Comparison of ENCODE assay signal across 7 cellular contexts in the genomic region with DNA sequence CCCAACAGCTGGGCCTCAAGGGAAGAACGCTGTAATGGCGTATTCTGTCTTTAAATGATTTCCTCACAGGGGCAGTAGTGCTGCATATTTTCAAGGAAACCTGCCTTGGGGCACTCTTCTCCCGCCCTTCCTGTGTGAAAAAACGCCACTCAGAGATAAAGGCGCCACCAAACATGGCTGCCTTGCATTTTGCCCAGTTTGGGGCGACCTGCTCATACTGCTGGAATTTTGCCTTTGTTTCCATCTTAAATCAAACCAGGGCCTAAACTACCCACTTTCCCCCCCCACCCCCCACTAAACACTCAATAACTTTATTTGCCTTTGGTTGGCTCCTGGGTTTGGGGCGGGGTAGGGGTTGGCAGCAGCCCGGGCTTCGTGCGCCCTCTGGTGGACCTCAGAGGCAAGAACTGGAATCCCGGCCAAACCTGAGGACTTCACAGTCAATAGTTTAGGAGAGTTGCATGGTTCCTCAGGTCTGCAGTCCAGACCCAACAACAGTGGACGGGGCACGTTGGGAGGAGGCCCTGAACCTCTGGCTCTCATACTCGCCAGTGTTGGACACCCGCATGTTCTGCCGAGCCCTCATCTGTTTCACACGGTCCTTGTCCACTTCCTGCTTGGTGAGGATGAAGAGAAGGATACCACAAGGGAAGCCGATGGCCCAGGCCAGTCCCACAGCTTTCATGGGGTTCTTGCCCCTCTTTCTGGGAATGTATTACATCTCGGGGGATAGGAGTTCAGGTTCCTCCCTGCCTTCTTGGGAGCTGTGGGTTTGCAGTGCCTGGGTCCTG.
DNase-seq lines count a peak whose midpoint lies in the region; ATAC-seq, FAIRE-seq and TF ChIP-seq lines count a peak whose summit lies in the region.

No MANE protein-coding gene starts in this region.

- TF ChIP-seq CTCF in GM12875 (IDR thresholded peaks at IDR 0.05; ENCODE audit: borderline replicate concordance, insufficient read depth, low read depth, low read length) = peak; percentile 81
- TF ChIP-seq CTCF in OCI-LY3 (IDR thresholded peaks at IDR 0.05; ENCODE audit: low read depth, low read length) = peak; percentile 73
- peak; percentile 31 to 37 (median 36); a peak in 3 of 6 replicates for TF ChIP-seq CTCF in K562 (IDR thresholded peaks at IDR 0.05 in 2 of 3, conservative IDR thresholded peaks at IDR 0.05 in 1 of 3; ENCODE audit: insufficient read depth in 2 of 3, low read depth in 1 of 3, low read length in 3 of 3)

- POLR2A ChIA-PET in K562 (lab: Yijun Ruan, JAX) = no interaction called here

- no TSS peak for BruUV-seq in K562 (replicated peaks; lab: Mats Ljungman, UMichigan)

- peak; percentile 75 for DNase-seq in H7
- DNase-seq in K562 (ENCODE audit: extremely low read depth in 1 of 4, low spot score in 3 of 4) = peak; percentile 25 to 39 (median 32)
- DNase-seq in NCI-H226 = no peak
- DNase-seq in DMS79 treated with DMSO at 0.1 percent for 48 hours (lab: John Stamatoyannopoulos, UW) = no peak

- TF ChIP-seq EP300 in K562 (IDR thresholded peaks at IDR 0.05; ENCODE audit: low read length) = no peak

- intact Hi-C loops in K562 (cut with micrococcal nuclease) = no loop called here

- peak; percentile 79 for ATAC-seq in K562

- FAIRE-seq in K562 (lab: Jason Lieb, UNC) = no peak

- CTCF ChIA-PET in K562 (lab: Yijun Ruan, JAX; ENCODE audit: low intra/inter-chr PET ratio) = no interaction called here

- peak overlapping the region; percentile 46 for H3K4me3 ChIP-seq in GM12875 (ENCODE audit: low read depth, low read length)
- H3K4me3 ChIP-seq in H7 (ENCODE audit: insufficient read depth, low read depth, low read length) = no peak overlapping the region
- peak overlapping the region; percentile 76 for H3K4me3 ChIP-seq in OCI-LY3 (ENCODE audit: low read length)
- no peak overlapping the region for H3K4me3 ChIP-seq in K562
- H3K4me3 ChIP-seq in mucosa of rectum (ENCODE audit: low read length in 2 of 2) = peak overlapping the region; percentile 38 to 68

- in situ Hi-C loops in K562 (cut with MboI) = no loop called here

- peak overlapping the region; percentile 70 for H3K9ac ChIP-seq in OCI-LY3 (ENCODE audit: low read length)
- H3K9ac ChIP-seq in K562 (ENCODE audit: insufficient read depth in 1 of 2, low read depth in 2 of 2, low read length in 2 of 2) = no peak overlapping the region
- no peak overlapping the region for H3K9ac ChIP-seq in mucosa of rectum (ENCODE audit: low read depth in 1 of 2, low read length in 2 of 2)

- no peak for TF ChIP-seq RAD21 in K562 (CRISPR knock-in tag; conservative IDR thresholded peaks at IDR 0.05 in 1 of 2, IDR thresholded peaks at IDR 0.05 in 1 of 2)

- no peak for TF ChIP-seq POLR2A in K562 (conservative IDR thresholded peaks at IDR 0.05)

- no peaks in the 10 kb centered on the region for H3K9me3 ChIP-seq in OCI-LY3 (ENCODE audit: insufficient read depth, low read length)
- no peaks in the 10 kb centered on the region for H3K9me3 ChIP-seq in K562 (replicated peaks; ENCODE audit: control insufficient read depth, insufficient read depth, low read depth, low read length)
- H3K9me3 ChIP-seq in mucosa of rectum (ENCODE audit: control insufficient read depth in 2 of 2, low read length in 2 of 2) = no peaks in the 10 kb centered on the region

- H3K4me1 ChIP-seq in OCI-LY3 (ENCODE audit: low read length) (peaks cover 21% of the 10 kb centered on the region), K562 (replicated peaks in 1 of 2; ENCODE audit: control insufficient read depth in 2 of 2, insufficient read depth in 2 of 2, low read length in 2 of 2) (no peaks in the 10 kb centered on the region), mucosa of rectum (ENCODE audit: control insufficient read depth in 2 of 2, insufficient read depth in 2 of 2, low read length in 2 of 2) (no peaks in the 10 kb centered on the region)

- H2AFZ ChIP-seq in OCI-LY3 (ENCODE audit: low read depth, low read length) (peak overlapping the region; percentile 87), K562 (ENCODE audit: low read depth, low read length) (no peak overlapping the region)

- H3K79me2 ChIP-seq in OCI-LY3 (ENCODE audit: low read length) (no peaks in the 10 kb centered on the region), K562 (ENCODE audit: control insufficient read depth, insufficient read depth, low read length) (no peaks in the 10 kb centered on the region)

- no peaks in the 10 kb centered on the region for H3K27me3 ChIP-seq in H7 (ENCODE audit: control insufficient read depth, insufficient read depth, low read length)
- H3K27me3 ChIP-seq in OCI-LY3 (ENCODE audit: low read depth, low read length) = no peaks in the 10 kb centered on the region
- H3K27me3 ChIP-seq in K562 (ENCODE audit: control insufficient read depth in 2 of 2, insufficient read depth in 2 of 2, low read length in 2 of 2) = no peaks in the 10 kb centered on the region
- H3K27me3 ChIP-seq in mucosa of rectum (ENCODE audit: control insufficient read depth in 2 of 2, insufficient read depth in 2 of 2, low read length in 2 of 2) = peaks cover 0 to 2% of the 10 kb centered on the region in 2 donors

- no peaks in the 10 kb centered on the region for H4K20me1 ChIP-seq in OCI-LY3 (ENCODE audit: insufficient read depth, low read length)
- H4K20me1 ChIP-seq in K562 (replicated peaks; ENCODE audit: control insufficient read depth, insufficient read depth, low read length) = no peaks in the 10 kb centered on the region

- H3K36me3 ChIP-seq in H7 (replicated peaks; ENCODE audit: control insufficient read depth, insufficient read depth, low read length) = peaks cover 6% of the 10 kb centered on the region
- H3K36me3 ChIP-seq in OCI-LY3 (replicated peaks; ENCODE audit: low read depth, low read length) = no peaks in the 10 kb centered on the region
- H3K36me3 ChIP-seq in K562 (ENCODE audit: control insufficient read depth, insufficient read depth, low read length) = peaks cover 13% of the 10 kb centered on the region; the same call in 1 of the 3 replicates
- no peaks in the 10 kb centered on the region for H3K36me3 ChIP-seq in mucosa of rectum (ENCODE audit: control insufficient read depth in 2 of 2, insufficient read depth in 2 of 2, low read length in 2 of 2)

- peak overlapping the region; percentile 77 for H3K4me2 ChIP-seq in OCI-LY3 (ENCODE audit: low read length)
- H3K4me2 ChIP-seq in K562 (ENCODE audit: insufficient read depth, low read length) = no peak overlapping the region

- no peaks in the 10 kb centered on the region for H3K9me1 ChIP-seq in K562 (ENCODE audit: control insufficient read depth, insufficient read depth, low read length)

- H3K27ac ChIP-seq in OCI-LY3 (ENCODE audit: low read length) (peak overlapping the region; percentile 51), K562 (ENCODE audit: extremely low read depth, low read depth, low read length) (no peak overlapping the region), mucosa of rectum (ENCODE audit: low read depth in 2 of 2, low read length in 2 of 2) (peak overlapping the region in 1 of 2 donors; percentile 32)

- 86% methylated on average over 12 of the region's 19 CpGs for WGBS in K562 (ENCODE audit: insufficient coverage, low coverage, missing lambda C conversion rate)

TF ChIP-seq in K562, 482 proteins besides CTCF, POLR2A, EP300 and RAD21:
- TF ChIP-seq, protein P1, sequence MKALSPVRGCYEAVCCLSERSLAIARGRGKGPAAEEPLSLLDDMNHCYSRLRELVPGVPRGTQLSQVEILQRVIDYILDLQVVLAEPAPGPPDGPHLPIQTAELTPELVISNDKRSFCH (CRISPR knock-in tag; IDR thresholded peaks at IDR 0.05) = no peak
- TF ChIP-seq, protein P1 (tag; IDR thresholded peaks at IDR 0.05) = no peak
- TF ChIP-seq, protein P2, sequence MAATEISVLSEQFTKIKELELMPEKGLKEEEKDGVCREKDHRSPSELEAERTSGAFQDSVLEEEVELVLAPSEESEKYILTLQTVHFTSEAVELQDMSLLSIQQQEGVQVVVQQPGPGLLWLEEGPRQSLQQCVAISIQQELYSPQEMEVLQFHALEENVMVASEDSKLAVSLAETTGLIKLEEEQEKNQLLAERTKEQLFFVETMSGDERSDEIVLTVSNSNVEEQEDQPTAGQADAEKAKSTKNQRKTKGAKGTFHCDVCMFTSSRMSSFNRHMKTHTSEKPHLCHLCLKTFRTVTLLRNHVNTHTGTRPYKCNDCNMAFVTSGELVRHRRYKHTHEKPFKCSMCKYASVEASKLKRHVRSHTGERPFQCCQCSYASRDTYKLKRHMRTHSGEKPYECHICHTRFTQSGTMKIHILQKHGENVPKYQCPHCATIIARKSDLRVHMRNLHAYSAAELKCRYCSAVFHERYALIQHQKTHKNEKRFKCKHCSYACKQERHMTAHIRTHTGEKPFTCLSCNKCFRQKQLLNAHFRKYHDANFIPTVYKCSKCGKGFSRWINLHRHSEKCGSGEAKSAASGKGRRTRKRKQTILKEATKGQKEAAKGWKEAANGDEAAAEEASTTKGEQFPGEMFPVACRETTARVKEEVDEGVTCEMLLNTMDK (IDR thresholded peaks at IDR 0.05; ENCODE audit: borderline replicate concordance, insufficient read depth, low read depth, low read length, poor library complexity, severe bottlenecking) = peak; percentile 44

Comparison
In these comparisons a context has a peak if more than half of its experiments do, and no peak if none do; other contexts are left out.
1. H3K4me3 ChIP-seq: peak in GM12875 (single experiment), OCI-LY3 (single experiment) and mucosa of rectum (2 of 2); none in H7 (single experiment) and K562 (single experiment).
2. DNase-seq: peak in H7 (single experiment) and K562 (4 of 4); none in NCI-H226 (single experiment) and DMS79 treated with DMSO at 0.1 percent for 48 hours (single experiment).
3. Peak in every context shown above with its lines, with median percentiles within 50 percentile points of each other: CTCF ChIP-seq.